ENCODE assay signal across 8 cellular contexts in the genomic region with DNA sequence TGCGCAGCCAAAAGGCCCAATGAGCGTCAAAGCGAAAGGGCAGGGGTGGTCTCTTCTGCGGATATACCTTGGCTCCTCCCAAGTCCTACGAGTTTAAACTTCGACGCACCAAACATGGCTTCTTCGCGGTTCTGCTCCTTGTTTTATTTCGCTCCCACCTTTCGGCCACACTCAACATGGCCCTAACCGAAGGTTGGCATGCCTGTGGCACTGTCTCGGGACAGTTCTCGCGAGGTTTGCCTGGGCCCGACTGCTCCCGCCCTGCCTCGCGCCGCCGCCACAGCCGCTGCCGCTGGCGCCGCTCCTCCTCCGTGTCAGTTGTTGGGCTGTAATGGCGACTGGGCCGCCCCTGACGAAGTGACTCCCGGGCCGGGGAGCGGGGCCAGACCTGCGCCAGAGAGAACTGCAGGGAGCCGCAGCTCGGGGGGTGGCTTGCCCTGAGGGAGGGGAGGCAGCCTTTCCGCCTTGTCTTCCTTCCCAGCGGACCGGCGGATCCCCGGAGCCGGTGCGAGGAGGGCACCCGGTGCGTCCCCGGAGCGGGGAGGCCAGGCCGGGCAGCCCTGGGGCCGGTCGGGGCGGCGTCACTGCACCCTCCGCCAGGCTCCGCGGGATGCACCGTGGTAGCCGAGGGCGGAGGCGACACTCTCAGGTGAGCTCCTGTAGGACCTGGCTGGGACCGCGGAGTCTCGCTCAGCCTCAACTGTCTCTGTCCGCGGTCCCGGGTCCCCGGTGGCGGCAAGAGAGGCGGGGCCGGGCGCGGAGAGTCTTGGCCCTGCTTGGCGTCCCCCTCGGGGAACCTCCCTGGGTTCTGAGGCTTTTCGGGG. TPM values are rescaled to one million over a fixed set of nuclear protein-coding genes. Genes with fewer than 3 reads are reported as not detected.
DNase-seq lines count a peak whose midpoint lies in the region; ATAC-seq and TF ChIP-seq lines count a peak whose summit lies in the region.

CEP350 (plus strand) TSS at position 317 of the 824 bp plus-strand sequence. CDS start 31,372 bp downstream, outside the sequence.

- peak within 1 kb of the TSS; percentile 86 for H3K4me3 Mint-ChIP-seq in activated naive CD8-positive, alpha-beta T cell treated with anti-CD3 and anti-CD28 coated beads, Interleukin-2, amount 10 ng/mL, durations not matched to agents 7 days and 5 days
- peak within 1 kb of the TSS; percentile 93 for H3K4me3 Mint-ChIP-seq in glutamatergic neuron (ENCODE audit: unreplicated experiment)

- H3K9me3 Mint-ChIP-seq in activated naive CD8-positive, alpha-beta T cell treated with anti-CD3 and anti-CD28 coated beads, Interleukin-2, amount 10 ng/mL, durations not matched to agents 7 days and 5 days: no peaks in the 10 kb centered on the region
- H3K9me3 Mint-ChIP-seq in glutamatergic neuron (ENCODE audit: unreplicated experiment): peaks cover 2% of the 10 kb centered on the region

- H3K27me3 Mint-ChIP-seq in activated naive CD8-positive, alpha-beta T cell treated with anti-CD3 and anti-CD28 coated beads, Interleukin-2, amount 10 ng/mL, durations not matched to agents 7 days and 5 days: no peaks in the 10 kb centered on the region
- peaks cover 6% of the 10 kb centered on the region for H3K27me3 Mint-ChIP-seq in glutamatergic neuron (ENCODE audit: unreplicated experiment)

- TF ChIP-seq POLR2A in GM10847 (IDR thresholded peaks at IDR 0.05; ENCODE audit: extremely low read depth, insufficient read length): peak; percentile 87

- H2AFZ ChIP-seq in SU-DHL-6 (ENCODE audit: low read depth, low read length, severe bottlenecking) (peak within 1 kb of the TSS; percentile 92), osteoblast (ENCODE audit: low read length) (peak within 1 kb of the TSS; percentile 100)

- DNase-seq in NCI-H128 (lab: John Stamatoyannopoulos, UW; ENCODE audit: unreplicated experiment) (peak; percentile 99), glutamatergic neuron (peak; percentile 98), osteoblast (ENCODE audit: insufficient read length, low spot score, missing footprints) (peak; percentile 89), thoracic aorta (ENCODE audit: low spot score) (peak; percentile 91)
- DNase-seq in activated naive CD8-positive, alpha-beta T cell treated with anti-CD3 and anti-CD28 coated beads, Interleukin-2, amount 10 ng/mL, durations not matched to agents 7 days and 5 days: peak; percentile 96

- peaks cover 14% of the 10 kb centered on the region for H3F3A ChIP-seq in SU-DHL-6 (ENCODE audit: insufficient read depth)

- ATAC-seq in HG02678 (IDR thresholded peaks at IDR 0.05; ENCODE audit: unreplicated experiment) (peak; percentile 89), thoracic aorta (ENCODE audit: insufficient number of reproducible peaks, low FRiP score, low read depth) (peak; percentile 100)
- ATAC-seq in activated naive CD8-positive, alpha-beta T cell treated with anti-CD3 and anti-CD28 coated beads, Interleukin-2, amount 10 ng/mL, durations not matched to agents 7 days and 5 days (ENCODE audit: low read depth): peak; percentile 91

- no peaks in the 10 kb centered on the region for H3K9me3 ChIP-seq in SU-DHL-6 (ENCODE audit: insufficient read depth, low read length)
- no peaks in the 10 kb centered on the region for H3K9me3 ChIP-seq in osteoblast (ENCODE audit: low read depth, low read length)
- H3K9me3 ChIP-seq in thoracic aorta: no peaks in the 10 kb centered on the region

- no peaks in the 10 kb centered on the region for H3K9me2 ChIP-seq in SU-DHL-6 (replicated peaks; ENCODE audit: insufficient read depth, low read length)

- no peaks in the 10 kb centered on the region for H3K27me3 ChIP-seq in SU-DHL-6 (ENCODE audit: low read length)
- H3K27me3 ChIP-seq in osteoblast (ENCODE audit: insufficient read depth, low read length): no peaks in the 10 kb centered on the region
- H3K27me3 ChIP-seq in thoracic aorta (replicated peaks; ENCODE audit: insufficient read depth): no peaks in the 10 kb centered on the region

- H3K27ac ChIP-seq in SU-DHL-6 (ENCODE audit: low read depth, low read length) (peak within 1 kb of the TSS; percentile 89), osteoblast (ENCODE audit: low read depth, low read length) (peak within 1 kb of the TSS; percentile 89), thoracic aorta (peak within 1 kb of the TSS; percentile 89 to 95)

- peak within 1 kb of the TSS; percentile 86 for H3K4me3 ChIP-seq in SU-DHL-6 (ENCODE audit: insufficient read depth, low read length, poor library complexity, severe bottlenecking)
- peak within 1 kb of the TSS; percentile 86 for H3K4me3 ChIP-seq in osteoblast (ENCODE audit: insufficient read depth, low read length)
- peak within 1 kb of the TSS; percentile 99 for H3K4me3 ChIP-seq in thoracic aorta

- H3K4me1 Mint-ChIP-seq in activated naive CD8-positive, alpha-beta T cell treated with anti-CD3 and anti-CD28 coated beads, Interleukin-2, amount 10 ng/mL, durations not matched to agents 7 days and 5 days: peaks cover 33% of the 10 kb centered on the region
- H3K4me1 Mint-ChIP-seq in glutamatergic neuron (ENCODE audit: low read depth, unreplicated experiment): peaks cover 10% of the 10 kb centered on the region

- peaks cover 10% of the 10 kb centered on the region for H3K36me3 Mint-ChIP-seq in activated naive CD8-positive, alpha-beta T cell treated with anti-CD3 and anti-CD28 coated beads, Interleukin-2, amount 10 ng/mL, durations not matched to agents 7 days and 5 days
- no peaks in the 10 kb centered on the region for H3K36me3 Mint-ChIP-seq in glutamatergic neuron (ENCODE audit: unreplicated experiment)

- H3K4me1 ChIP-seq in osteoblast (ENCODE audit: insufficient read depth, low read length) (peaks cover 17% of the 10 kb centered on the region), thoracic aorta (ENCODE audit: control insufficient read depth in 1 of 2, low read depth in 2 of 2) (peaks cover 19 to 25% of the 10 kb centered on the region in 2 donors)

- peak within 1 kb of the TSS; percentile 98 for H3K27ac Mint-ChIP-seq in activated naive CD8-positive, alpha-beta T cell treated with anti-CD3 and anti-CD28 coated beads, Interleukin-2, amount 10 ng/mL, durations not matched to agents 7 days and 5 days
- H3K27ac Mint-ChIP-seq in glutamatergic neuron (ENCODE audit: unreplicated experiment): peak within 1 kb of the TSS; percentile 75

- peaks cover 11% of the 10 kb centered on the region for H4K20me1 ChIP-seq in SU-DHL-6 (ENCODE audit: low read depth, low read length)
- peaks cover 21% of the 10 kb centered on the region for H4K20me1 ChIP-seq in osteoblast (ENCODE audit: insufficient read depth, low read length)

- TF ChIP-seq CTCF in SU-DHL-6 (IDR thresholded peaks at IDR 0.05; ENCODE audit: insufficient read depth, low read length, poor library complexity, severe bottlenecking): no peak
- TF ChIP-seq CTCF in glutamatergic neuron (IDR thresholded peaks at IDR 0.05; ENCODE audit: partially characterized antibody, unreplicated experiment): no peak
- TF ChIP-seq CTCF in osteoblast (IDR thresholded peaks at IDR 0.05; ENCODE audit: extremely low read depth, low read depth, low read length): no peak
- no peak for TF ChIP-seq CTCF in thoracic aorta (IDR thresholded peaks at IDR 0.05)

- H3K4me2 ChIP-seq in SU-DHL-6 (ENCODE audit: low read depth, low read length, poor library complexity, severe bottlenecking) (peak within 1 kb of the TSS; percentile 91), osteoblast (ENCODE audit: insufficient read depth, low read length) (peak within 1 kb of the TSS; percentile 91)

- H3K79me2 ChIP-seq in SU-DHL-6 (ENCODE audit: insufficient read depth, low read length): peaks cover 49% of the 10 kb centered on the region
- peaks cover 63% of the 10 kb centered on the region for H3K79me2 ChIP-seq in osteoblast (ENCODE audit: insufficient read depth, low read length)

- POLR2A ChIA-PET in activated naive CD8-positive, alpha-beta T cell treated with anti-CD3 and anti-CD28 coated beads, Interleukin-2, amount 10 ng/mL, durations not matched to agents 7 days and 5 days (lab: Charles Lee): interaction anchor here (0.7 to 4.9 kb wide), 8 partner anchors 25 to 200 kb away, joined by 3 to 86 read pairs (median 4); partner anchors contain the start of genes QSOX1, TOR1AIP1 and TOR1AIP2

- H3K36me3 ChIP-seq in SU-DHL-6 (ENCODE audit: low read length): no peaks in the 10 kb centered on the region
- no peaks in the 10 kb centered on the region for H3K36me3 ChIP-seq in osteoblast (ENCODE audit: insufficient read depth, low read length)
- no peaks in the 10 kb centered on the region for H3K36me3 ChIP-seq in thoracic aorta

- peak within 1 kb of the TSS; percentile 87 for H3K9ac ChIP-seq in SU-DHL-6 (ENCODE audit: low read length)

RNA-seq across cellular contexts. Expression of gene CEP350, which starts in this region (rescaled TPM):
- total RNA-seq in activated naive CD8-positive, alpha-beta T cell treated with anti-CD3 and anti-CD28 coated beads, Interleukin-2, amount 10 ng/mL, durations not matched to agents 7 days and 5 days: 10 to 100 TPM; 63.4 to 73.6 TPM
- 36.6 TPM for total RNA-seq in glutamatergic neuron (ENCODE audit: unreplicated experiment)
- 62.5 and 82.2 TPM in 2 replicates for total RNA-seq in osteoblast
- 10 to 100 TPM; 51.1 to 73.8 TPM for total RNA-seq in thoracic aorta

Comparison
In these comparisons a context has a peak if more than half of its experiments do, and no peak if none do; other contexts are left out.
1. Peak in every context shown above with its lines: DNase-seq, ATAC-seq, H3K4me3 ChIP-seq and H3K27ac ChIP-seq.